9 cellular contexts compared by ENCODE assay signal in the genomic region with DNA sequence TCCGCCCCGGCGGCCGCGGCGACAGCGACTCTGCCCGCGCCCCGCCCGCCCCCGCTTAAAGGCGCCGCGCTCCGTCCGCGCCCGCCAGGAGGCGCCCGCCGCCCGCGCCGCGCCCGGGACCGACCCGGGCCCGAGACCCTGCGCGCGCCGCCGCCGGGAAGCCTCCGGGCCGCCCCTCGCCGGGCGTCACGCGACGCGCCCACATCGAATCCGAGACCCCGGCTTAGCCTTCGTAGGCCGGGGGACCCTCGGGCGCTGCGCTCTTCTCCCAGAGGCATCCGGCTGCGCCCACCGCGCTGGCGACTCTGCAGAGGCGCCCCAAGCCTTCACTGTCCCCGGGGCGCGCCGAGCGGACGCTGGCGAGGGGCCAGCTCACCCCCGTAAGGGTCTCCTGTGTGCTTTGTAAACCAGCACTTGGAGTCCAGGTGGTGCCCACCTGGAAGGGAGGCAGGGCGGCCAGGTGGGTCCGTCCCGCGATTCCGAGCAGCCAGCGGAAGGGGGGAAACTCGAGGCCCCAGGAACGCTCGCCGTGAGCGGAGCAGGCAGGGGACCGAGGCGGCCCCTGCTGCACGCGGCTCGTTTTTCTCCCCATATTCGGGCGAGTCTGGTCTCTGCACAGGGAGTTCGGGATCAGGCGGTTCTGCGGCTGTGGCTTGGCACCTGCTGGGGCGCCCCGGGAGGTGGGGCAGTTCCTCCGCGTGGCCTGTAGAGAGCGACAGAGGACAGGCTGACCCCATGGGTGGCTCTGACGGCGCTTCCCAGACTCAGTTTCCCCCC. TPM values are rescaled to one million over a fixed set of nuclear protein-coding genes. Genes with fewer than 3 reads are reported as not detected.
A peak's percentile ranks its signal among the peaks of the same experiment; 100 is the strongest.
DNase-seq lines count a peak whose midpoint lies in the region; ATAC-seq, FAIRE-seq and TF ChIP-seq lines count a peak whose summit lies in the region.
"Had no signal": no experiment of that assay in that cellular context is flagged by ENCODE, and none has a peak within 500 bp of the region (broad histone marks: within the 10 kb centered on the region; RNA-seq: fewer than 3 reads in every experiment).

No MANE protein-coding gene starts in this region.

- H3K4me2 ChIP-seq in endothelial cell of umbilical vein (ENCODE audit: insufficient read depth, low read length), result peak overlapping the region; percentile 76

- H4K20me1 ChIP-seq in endothelial cell of umbilical vein (replicated peaks; ENCODE audit: control insufficient read depth, extremely low read depth, insufficient read depth, low read length), result no peaks in the 10 kb centered on the region

- H3K9me1 ChIP-seq in endothelial cell of umbilical vein (replicated peaks; ENCODE audit: control insufficient read depth, extremely low read depth, insufficient read depth, low read length), result no peaks in the 10 kb centered on the region

- no peaks in the 10 kb centered on the region for H3K27me3 ChIP-seq in endothelial cell of umbilical vein (ENCODE audit: control insufficient read depth in 2 of 2, insufficient read depth in 2 of 2, low read length in 2 of 2)

- TF ChIP-seq POLR2A in endothelial cell of umbilical vein (IDR thresholded peaks at IDR 0.05; ENCODE audit: low read depth, low read length), result no peak

- H3K79me2 ChIP-seq in endothelial cell of umbilical vein (ENCODE audit: control insufficient read depth, insufficient read depth, low read length), result no peaks in the 10 kb centered on the region

- H3K4me3 ChIP-seq in endothelial cell of umbilical vein (replicated peaks in 1 of 3; ENCODE audit: insufficient read depth in 1 of 3, low read depth in 1 of 3, low read length in 3 of 3), result peak overlapping the region; percentile 24 to 43 (median 34)
- peak overlapping the region; percentile 24 for H3K4me3 ChIP-seq in mucosa of descending colon

- FAIRE-seq in endothelial cell of umbilical vein (lab: Jason Lieb, UNC), result no peak

- TF ChIP-seq CTCF in endothelial cell of umbilical vein (IDR thresholded peaks at IDR 0.05; ENCODE audit: extremely low read depth in 1 of 2, insufficient read depth in 1 of 2, low read depth in 1 of 2, low read length in 2 of 2) (peak in 1 of 2 donors; percentile 60), mucosa of descending colon (IDR thresholded peaks at IDR 0.05) (peak; percentile 55)

- H3K36me3 Mint-ChIP-seq in activated CD8-positive, alpha-beta memory T cell treated with anti-CD3 and anti-CD28 coated beads, Interleukin-2, amount 10 ng/mL, durations not matched to agents 7 days and 5 days, result no peaks in the 10 kb centered on the region
- H3K36me3 Mint-ChIP-seq in stimulated activated effector memory CD8-positive, alpha-beta T cell treated with anti-CD3 and anti-CD28 coated beads, Interleukin-12 subunit alpha, Interleukin-12 subunit beta, amount 100 ng/mL, for 72 hours, result peaks cover 6% of the 10 kb centered on the region

- dilution Hi-C loops in endothelial cell of umbilical vein (cut with MboI; ENCODE audit: extremely low pct_ligation_motif_present, low sequenced_read_pairs), result no loop called here

- H3K4me1 Mint-ChIP-seq in activated CD8-positive, alpha-beta memory T cell treated with anti-CD3 and anti-CD28 coated beads, Interleukin-2, amount 10 ng/mL, durations not matched to agents 7 days and 5 days, result peaks cover 57% of the 10 kb centered on the region
- H3K4me1 Mint-ChIP-seq in stimulated activated effector memory CD8-positive, alpha-beta T cell treated with anti-CD3 and anti-CD28 coated beads, Interleukin-12 subunit alpha, Interleukin-12 subunit beta, amount 100 ng/mL, for 72 hours, result peaks cover 61% of the 10 kb centered on the region

- H3K9ac ChIP-seq in endothelial cell of umbilical vein (replicated peaks; ENCODE audit: extremely low read depth, insufficient read depth, low read length), result no peak overlapping the region

- peak overlapping the region; percentile 65 for H3K4me3 Mint-ChIP-seq in activated CD8-positive, alpha-beta memory T cell treated with anti-CD3 and anti-CD28 coated beads, Interleukin-2, amount 10 ng/mL, durations not matched to agents 7 days and 5 days
- peak overlapping the region; percentile 82 for H3K4me3 Mint-ChIP-seq in stimulated activated effector memory CD8-positive, alpha-beta T cell treated with anti-CD3 and anti-CD28 coated beads, Interleukin-12 subunit alpha, Interleukin-12 subunit beta, amount 100 ng/mL, for 72 hours

- peak overlapping the region; percentile 90 for H3K27ac Mint-ChIP-seq in activated CD8-positive, alpha-beta memory T cell treated with anti-CD3 and anti-CD28 coated beads, Interleukin-2, amount 10 ng/mL, durations not matched to agents 7 days and 5 days
- H3K27ac Mint-ChIP-seq in stimulated activated effector memory CD8-positive, alpha-beta T cell treated with anti-CD3 and anti-CD28 coated beads, Interleukin-12 subunit alpha, Interleukin-12 subunit beta, amount 100 ng/mL, for 72 hours, result no peak overlapping the region

- BruUV-seq in endothelial cell of umbilical vein (replicated peaks; lab: Mats Ljungman, UMichigan), result no TSS peak

- CTCF ChIA-PET in activated CD8-positive, alpha-beta memory T cell treated with anti-CD3 and anti-CD28 coated beads, Interleukin-2, amount 10 ng/mL, durations not matched to agents 7 days and 5 days (lab: Charles Lee), result interaction anchor here (0.9 to 11.9 kb wide), 43 partner anchors 8 to 300 kb away, joined by 3 to 234 read pairs (median 7); a partner anchor contains a TSS
- CTCF ChIA-PET in endothelial cell of umbilical vein (lab: Charles Lee), result interaction anchor here (0.7 to 4.5 kb wide), 52 partner anchors 8 to 270 kb away, joined by 3 to 34 read pairs (median 6); a partner anchor contains a TSS

- H3K9me3 ChIP-seq in endothelial cell of umbilical vein (replicated peaks; ENCODE audit: control insufficient read depth, insufficient read depth, low read length) (no peaks in the 10 kb centered on the region), mucosa of descending colon (no peaks in the 10 kb centered on the region)

- H3K4me1 ChIP-seq in endothelial cell of umbilical vein (ENCODE audit: control insufficient read depth, extremely low read depth, insufficient read depth, low read length) (peaks cover 12% of the 10 kb centered on the region), mucosa of descending colon (ENCODE audit: low read depth) (peaks cover 42% of the 10 kb centered on the region)

- intact Hi-C loops in endothelial cell of umbilical vein (cut with micrococcal nuclease) (loop anchor here (1.0 to 2.0 kb wide), 4 partner anchors 16 to 58 kb away; a partner anchor contains a TSS), mucosa of descending colon (cut with DNase I, micrococcal nuclease) (loop anchor here in 1 of 2 donors (5.0 kb wide), 1 partner anchor 241 kb away; no protein-coding TSS in a partner anchor)

- DNase-seq in EH (ENCODE audit: low read depth), result peak; percentile 61
- peak; percentile 88 for DNase-seq in NCI-H69 (lab: John Stamatoyannopoulos, UW)
- peak; percentile 80 for DNase-seq in activated CD8-positive, alpha-beta memory T cell treated with anti-CD3 and anti-CD28 coated beads, Interleukin-2, amount 10 ng/mL, durations not matched to agents 7 days and 5 days
- DNase-seq in endothelial cell of umbilical vein (ENCODE audit: low read depth, low spot score), result peak; percentile 19
- peak; percentile 81 to 86 (median 84) for DNase-seq in mucosa of descending colon
- DNase-seq in stimulated activated effector memory CD8-positive, alpha-beta T cell treated with anti-CD3 and anti-CD28 coated beads, Interleukin-12 subunit alpha, Interleukin-12 subunit beta, amount 100 ng/mL, for 72 hours (ENCODE audit: low spot score in 2 of 2), result peak; percentile 71 to 85

- H3K36me3 ChIP-seq in endothelial cell of umbilical vein (ENCODE audit: control insufficient read depth in 2 of 2, extremely low read depth in 1 of 2, insufficient read depth in 2 of 2, low read length in 2 of 2) (no peaks in the 10 kb centered on the region), mucosa of descending colon (ENCODE audit: low read depth) (no peaks in the 10 kb centered on the region)

- H2AFZ ChIP-seq in endothelial cell of umbilical vein (ENCODE audit: low read depth, low read length), result peak overlapping the region; percentile 72

- no peak overlapping the region for H3K27ac ChIP-seq in endothelial cell of umbilical vein (ENCODE audit: insufficient read depth, low read depth, low read length)

- peaks cover 3% of the 10 kb centered on the region for H3K27me3 Mint-ChIP-seq in activated CD8-positive, alpha-beta memory T cell treated with anti-CD3 and anti-CD28 coated beads, Interleukin-2, amount 10 ng/mL, durations not matched to agents 7 days and 5 days

- POLR2A ChIA-PET in endothelial cell of umbilical vein (lab: Charles Lee), result no interaction called here

- ATAC-seq in HG02759 (IDR thresholded peaks at IDR 0.05; ENCODE audit: unreplicated experiment) (peak; percentile 58), mucosa of descending colon (peak; percentile 75), GM19395 (IDR thresholded peaks at IDR 0.05; ENCODE audit: unreplicated experiment) (no peak)
- peak; percentile 74 for ATAC-seq in activated CD8-positive, alpha-beta memory T cell treated with anti-CD3 and anti-CD28 coated beads, Interleukin-2, amount 10 ng/mL, durations not matched to agents 7 days and 5 days
- peak; percentile 57 for ATAC-seq in stimulated activated effector memory CD8-positive, alpha-beta T cell treated with anti-CD3 and anti-CD28 coated beads, Interleukin-12 subunit alpha, Interleukin-12 subunit beta, amount 100 ng/mL, for 72 hours

- no peaks in the 10 kb centered on the region for H3K9me3 Mint-ChIP-seq in activated CD8-positive, alpha-beta memory T cell treated with anti-CD3 and anti-CD28 coated beads, Interleukin-2, amount 10 ng/mL, durations not matched to agents 7 days and 5 days (ENCODE audit: low read depth)
- no peaks in the 10 kb centered on the region for H3K9me3 Mint-ChIP-seq in stimulated activated effector memory CD8-positive, alpha-beta T cell treated with anti-CD3 and anti-CD28 coated beads, Interleukin-12 subunit alpha, Interleukin-12 subunit beta, amount 100 ng/mL, for 72 hours

RNA-seq across cellular contexts. Expression of a gene that starts 0.4 kb away (rescaled TPM):
- total RNA-seq in activated CD8-positive, alpha-beta memory T cell treated with anti-CD3 and anti-CD28 coated beads, Interleukin-2, amount 10 ng/mL, durations not matched to agents 7 days and 5 days, result 10 to 100 TPM; 30.0 to 73.6 TPM
- 20.0 and 23.4 TPM in 2 replicates for total RNA-seq in endothelial cell of umbilical vein
- 29.1 and 41.2 TPM in 2 replicates for polyA plus RNA-seq in endothelial cell of umbilical vein
- polyA plus RNA-seq in endothelial cell of umbilical vein (2011; cell fraction: cytosol; rRNA removed), result 16.7 and 19.6 TPM in 2 replicates
- polyA plus RNA-seq in endothelial cell of umbilical vein (2011; cell fraction: nucleus; rRNA removed), result 105 and 118 TPM in 2 replicates
- polyA plus RNA-seq in endothelial cell of umbilical vein (2012), result 20.6 and 41.1 TPM in 2 replicates
- polyA minus RNA-seq in endothelial cell of umbilical vein, result 16.7 and 20.8 TPM in 2 replicates
- 35.0 TPM for polyA minus RNA-seq in endothelial cell of umbilical vein (2011; cell fraction: cytosol; rRNA and poly(A)+ RNA removed)
- polyA minus RNA-seq in endothelial cell of umbilical vein (2011; cell fraction: nucleus; rRNA and poly(A)+ RNA removed), result 20.9 and 31.0 TPM in 2 replicates
- total RNA-seq in mucosa of descending colon, result 10 to 100 TPM; 20.1 to 77.2 (median 48.0) TPM

RNA-seq across cellular contexts. Expression of a gene that starts 3.4 kb away (rescaled TPM):
- total RNA-seq in activated CD8-positive, alpha-beta memory T cell treated with anti-CD3 and anti-CD28 coated beads, Interleukin-2, amount 10 ng/mL, durations not matched to agents 7 days and 5 days, result 1 to 10 TPM in 1 of 2 experiments, under 1 TPM in 1; 0.68 to 2.8 TPM
- not detected in 2 replicates for total RNA-seq in endothelial cell of umbilical vein
- polyA plus RNA-seq in endothelial cell of umbilical vein, result not detected in 2 replicates
- polyA plus RNA-seq in endothelial cell of umbilical vein (2011; cell fraction: cytosol; rRNA removed), result not detected in 2 replicates
- polyA plus RNA-seq in endothelial cell of umbilical vein (2011; cell fraction: nucleus; rRNA removed), result not detected in 2 replicates
- polyA plus RNA-seq in endothelial cell of umbilical vein (2012), result not detected in 2 replicates
- 0.13 TPM in 1 of 2 replicates, not detected in the other for polyA minus RNA-seq in endothelial cell of umbilical vein
- polyA minus RNA-seq in endothelial cell of umbilical vein (2011; cell fraction: cytosol; rRNA and poly(A)+ RNA removed), result not detected
- not detected in 2 replicates for polyA minus RNA-seq in endothelial cell of umbilical vein (2011; cell fraction: nucleus; rRNA and poly(A)+ RNA removed)
- under 1 TPM in 2 of 3 donors, not detected in 1; 0.14 to 0.27 TPM for total RNA-seq in mucosa of descending colon
- total RNA-seq: dermis microvascular lymphatic vessel endothelial cell had no signal

RNA-seq across cellular contexts. Expression of a gene that starts 17.5 kb away (rescaled TPM):
- 10 to 100 TPM; 30.4 to 55.6 TPM for total RNA-seq in activated CD8-positive, alpha-beta memory T cell treated with anti-CD3 and anti-CD28 coated beads, Interleukin-2, amount 10 ng/mL, durations not matched to agents 7 days and 5 days
- total RNA-seq in endothelial cell of umbilical vein (157 and 181 TPM in 2 replicates), mucosa of descending colon (100 to 1,000 TPM in 1 of 3 donors, 10 to 100 TPM in 2; 78.6 to 177 (median 83.0) TPM)
- polyA plus RNA-seq in endothelial cell of umbilical vein, result 115 and 144 TPM in 2 replicates
- 36.8 and 76.5 TPM in 2 replicates for polyA plus RNA-seq in endothelial cell of umbilical vein (2011; cell fraction: cytosol; rRNA removed)
- polyA plus RNA-seq in endothelial cell of umbilical vein (2011; cell fraction: nucleus; rRNA removed), result 315 and 318 TPM in 2 replicates
- polyA plus RNA-seq in endothelial cell of umbilical vein (2012), result 82.5 and 142 TPM in 2 replicates
- polyA minus RNA-seq in endothelial cell of umbilical vein, result 15.9 and 21.7 TPM in 2 replicates
- 49.1 TPM for polyA minus RNA-seq in endothelial cell of umbilical vein (2011; cell fraction: cytosol; rRNA and poly(A)+ RNA removed)
- 24.8 and 73.7 TPM in 2 replicates for polyA minus RNA-seq in endothelial cell of umbilical vein (2011; cell fraction: nucleus; rRNA and poly(A)+ RNA removed)

RNA-seq across cellular contexts. Expression of a gene that starts 25.4 kb away (rescaled TPM):
- total RNA-seq in activated CD8-positive, alpha-beta memory T cell treated with anti-CD3 and anti-CD28 coated beads, Interleukin-2, amount 10 ng/mL, durations not matched to agents 7 days and 5 days, result not detected
- total RNA-seq in endothelial cell of umbilical vein (not detected in 2 replicates), mucosa of descending colon (10 to 100 TPM in 2 of 3 donors, 1 to 10 TPM in 1; 7.7 to 26.8 (median 10.7) TPM)
- 0.03 TPM in 1 of 2 replicates, not detected in the other for polyA plus RNA-seq in endothelial cell of umbilical vein
- polyA plus RNA-seq in endothelial cell of umbilical vein (2011; cell fraction: cytosol; rRNA removed), result 0.05 TPM in 1 of 2 replicates, not detected in the other
- polyA plus RNA-seq in endothelial cell of umbilical vein (2011; cell fraction: nucleus; rRNA removed), result not detected in 2 replicates
- not detected in 2 replicates for polyA plus RNA-seq in endothelial cell of umbilical vein (2012)
- 0.08 TPM in 1 of 2 replicates, not detected in the other for polyA minus RNA-seq in endothelial cell of umbilical vein
- not detected for polyA minus RNA-seq in endothelial cell of umbilical vein (2011; cell fraction: cytosol; rRNA and poly(A)+ RNA removed)
- polyA minus RNA-seq in endothelial cell of umbilical vein (2011; cell fraction: nucleus; rRNA and poly(A)+ RNA removed), result not detected in 2 replicates
- total RNA-seq: dermis microvascular lymphatic vessel endothelial cell had no signal

RNA-seq across cellular contexts. Expression of a gene that starts 32.1 kb away (rescaled TPM):
- 1 to 10 TPM; 3.8 to 7.8 TPM for total RNA-seq in activated CD8-positive, alpha-beta memory T cell treated with anti-CD3 and anti-CD28 coated beads, Interleukin-2, amount 10 ng/mL, durations not matched to agents 7 days and 5 days
- total RNA-seq in endothelial cell of umbilical vein (not detected in 2 replicates), mucosa of descending colon (1 to 10 TPM in 1 of 3 donors, under 1 TPM in 2; 0.82 to 1.9 (median 0.99) TPM)
- 2.3 and 4.1 TPM in 2 replicates for polyA plus RNA-seq in endothelial cell of umbilical vein
- polyA plus RNA-seq in endothelial cell of umbilical vein (2011; cell fraction: cytosol; rRNA removed), result 1.8 and 2.3 TPM in 2 replicates
- 0.97 and 1.2 TPM in 2 replicates for polyA plus RNA-seq in endothelial cell of umbilical vein (2011; cell fraction: nucleus; rRNA removed)
- polyA plus RNA-seq in endothelial cell of umbilical vein (2012), result 2.9 and 12.9 TPM in 2 replicates
- 0.29 TPM in 1 of 2 replicates, not detected in the other for polyA minus RNA-seq in endothelial cell of umbilical vein
- 36.3 TPM for polyA minus RNA-seq in endothelial cell of umbilical vein (2011; cell fraction: cytosol; rRNA and poly(A)+ RNA removed)
- polyA minus RNA-seq in endothelial cell of umbilical vein (2011; cell fraction: nucleus; rRNA and poly(A)+ RNA removed), result 1.2 TPM in 1 of 2 replicates, not detected in the other
- total RNA-seq: dermis microvascular lymphatic vessel endothelial cell had no signal

Comparison
In these comparisons a context has a peak if more than half of its experiments do, and no peak if none do; other contexts are left out.
1. DNase-seq: peak in every context shown above with its lines; median percentile 88 in NCI-H69; 84 in mucosa of descending colon; 80 in activated CD8-positive, alpha-beta memory T cell treated with anti-CD3 and anti-CD28 coated beads, Interleukin-2, amount 10 ng/mL, durations not matched to agents 7 days and 5 days; 78 in stimulated activated effector memory CD8-positive, alpha-beta T cell treated with anti-CD3 and anti-CD28 coated beads, Interleukin-12 subunit alpha, Interleukin-12 subunit beta, amount 100 ng/mL, for 72 hours; 61 in EH; 19 in endothelial cell of umbilical vein.